ENCODE assay signal across 8 cellular contexts in genomic region chr6:158938811-158939254, GRCh38.
A peak's percentile ranks its signal among the peaks of the same experiment; 100 is the strongest.
DNase-seq lines count a peak whose midpoint lies in the region; ATAC-seq and TF ChIP-seq lines count a peak whose summit lies in the region.

No MANE protein-coding gene starts in this region.

- H3K36me3 ChIP-seq in H7 (replicated peaks; ENCODE audit: control insufficient read depth, insufficient read depth, low read length) (no peaks in the 10 kb centered on the region), left ventricle myocardium inferior (no peaks in the 10 kb centered on the region)

- peak overlapping the region; percentile 41 for H3K4me3 Mint-ChIP-seq in activated CD4-positive, alpha-beta T cell treated with anti-CD3 and anti-CD28 coated beads, Interleukin-2, amount 10 ng/mL, durations not matched to agents 7 days and 5 days

- peaks cover 12% of the 10 kb centered on the region for H3K4me1 ChIP-seq in left ventricle myocardium inferior

- DNase-seq in H7 (peak; percentile 31), left ventricle myocardium inferior (no peak), NCI-H1092 treated with DMSO at 0.1 percent for 48 hours (lab: John Stamatoyannopoulos, UW) (no peak), HCEC 1CT (no peak)
- DNase-seq in activated CD4-positive, alpha-beta T cell treated with anti-CD3 and anti-CD28 coated beads, Interleukin-2, amount 10 ng/mL, durations not matched to agents 7 days and 5 days: no peak
- DNase-seq in stimulated activated CD4-positive, alpha-beta T cell treated with anti-CD3 and anti-CD28 coated beads, Interleukin-4, amount 100 ng/mL, for 24 hours: peak; percentile 29

- POLR2A ChIA-PET in activated CD4-positive, alpha-beta T cell treated with anti-CD3 and anti-CD28 coated beads, Interleukin-2, amount 10 ng/mL, durations not matched to agents 7 days and 5 days (lab: Charles Lee): no interaction called here

- peak overlapping the region; percentile 37; the same call in 1 of the 2 replicates for H3K4me3 ChIP-seq in H7 (ENCODE audit: insufficient read depth, low read depth, low read length)
- peak overlapping the region; percentile 49 for H3K4me3 ChIP-seq in left ventricle myocardium inferior

- H3K27ac Mint-ChIP-seq in activated CD4-positive, alpha-beta T cell treated with anti-CD3 and anti-CD28 coated beads, Interleukin-2, amount 10 ng/mL, durations not matched to agents 7 days and 5 days: no peak overlapping the region

- H3K27me3 Mint-ChIP-seq in activated CD4-positive, alpha-beta T cell treated with anti-CD3 and anti-CD28 coated beads, Interleukin-2, amount 10 ng/mL, durations not matched to agents 7 days and 5 days: peaks cover 10% of the 10 kb centered on the region

- H3K4me1 Mint-ChIP-seq in activated CD4-positive, alpha-beta T cell treated with anti-CD3 and anti-CD28 coated beads, Interleukin-2, amount 10 ng/mL, durations not matched to agents 7 days and 5 days: peaks cover 15% of the 10 kb centered on the region

- ATAC-seq in GM18502 (IDR thresholded peaks at IDR 0.05; ENCODE audit: poor library complexity, unreplicated experiment): no peak
- ATAC-seq in HG02759 (IDR thresholded peaks at IDR 0.05; ENCODE audit: unreplicated experiment): no peak

- TF ChIP-seq CTCF in left ventricle myocardium inferior (IDR thresholded peaks at IDR 0.05; ENCODE audit: borderline replicate concordance): no peak

- H3K27ac ChIP-seq in left ventricle myocardium inferior (replicated peaks): no peak overlapping the region

- intact Hi-C loops in left ventricle myocardium inferior (cut with micrococcal nuclease): no loop called here

- peaks cover 3% of the 10 kb centered on the region for H3K36me3 Mint-ChIP-seq in activated CD4-positive, alpha-beta T cell treated with anti-CD3 and anti-CD28 coated beads, Interleukin-2, amount 10 ng/mL, durations not matched to agents 7 days and 5 days (ENCODE audit: low read depth)

- H3K9me3 Mint-ChIP-seq in activated CD4-positive, alpha-beta T cell treated with anti-CD3 and anti-CD28 coated beads, Interleukin-2, amount 10 ng/mL, durations not matched to agents 7 days and 5 days: peaks cover 3% of the 10 kb centered on the region

- H3K27me3 ChIP-seq in H7 (ENCODE audit: control insufficient read depth, insufficient read depth, low read length): no peaks in the 10 kb centered on the region
- peaks cover 12% of the 10 kb centered on the region for H3K27me3 ChIP-seq in left ventricle myocardium inferior (ENCODE audit: low read depth)

- H3K9me3 ChIP-seq in left ventricle myocardium inferior (replicated peaks): peaks cover 10% of the 10 kb centered on the region

- CTCF ChIA-PET in activated CD4-positive, alpha-beta T cell treated with anti-CD3 and anti-CD28 coated beads, Interleukin-2, amount 10 ng/mL, durations not matched to agents 7 days and 5 days (lab: Charles Lee): interaction anchor here (0.8 kb wide), 1 partner anchor 67 kb away, joined by 4 read pairs; no protein-coding TSS in a partner anchor

Comparison
In these comparisons a context has a peak if more than half of its experiments do, and no peak if none do; other contexts are left out.
1. DNase-seq: peak in H7 (single experiment) and stimulated activated CD4-positive, alpha-beta T cell treated with anti-CD3 and anti-CD28 coated beads, Interleukin-4, amount 100 ng/mL, for 24 hours (single experiment); none in activated CD4-positive, alpha-beta T cell treated with anti-CD3 and anti-CD28 coated beads, Interleukin-2, amount 10 ng/mL, durations not matched to agents 7 days and 5 days (single experiment), left ventricle myocardium inferior (single experiment), NCI-H1092 treated with DMSO at 0.1 percent for 48 hours (single experiment) and HCEC 1CT (single experiment).